In genomic region chr5:111121926-111122325, GRCh38 we compare ENCODE assay signal across 28 cellular contexts. TPM values are rescaled to one million over a fixed set of nuclear protein-coding genes. Genes with fewer than 3 reads are reported as not detected.
"Had no signal": no experiment of that assay in that cellular context is flagged by ENCODE, and none has a peak within 500 bp of the region (broad histone marks: within the 10 kb centered on the region; RNA-seq: fewer than 3 reads in every experiment).

No MANE protein-coding gene starts in this region.

- H3K27ac Mint-ChIP-seq: activated naive CD4-positive, alpha-beta T cell treated with anti-CD3 and anti-CD28 coated beads, Interleukin-2, amount 10 ng/mL, durations not matched to agents 7 days and 5 days; activated T-helper 1 cell treated with anti-CD3 and anti-CD28 coated beads, Interleukin-12 subunit alpha, Interleukin-12 subunit beta, Interleukin-2, Interleukin-4 antibody, amounts not matched to agents 30 ng/mL and 10 ng/mL and 1 ng/mL, durations not matched to agents 14 hours and 24 hours and 36 hours; dendritic cell treated with granulocyte-macrophage colony-stimulating factor and Interleukin-4, amounts not matched to agents 40 ng/mL and 50 ng/mL, for 4 days; endodermal cell; progenitor cell of endocrine pancreas; T-helper 17 cell had no signal

- H3K4me3 Mint-ChIP-seq: activated naive CD4-positive, alpha-beta T cell treated with anti-CD3 and anti-CD28 coated beads, Interleukin-2, amount 10 ng/mL, durations not matched to agents 7 days and 5 days; activated T-helper 1 cell treated with anti-CD3 and anti-CD28 coated beads, Interleukin-12 subunit alpha, Interleukin-12 subunit beta, Interleukin-2, Interleukin-4 antibody, amounts not matched to agents 30 ng/mL and 10 ng/mL and 1 ng/mL, durations not matched to agents 14 hours and 24 hours and 36 hours; central memory CD8-positive, alpha-beta T cell; dendritic cell treated with granulocyte-macrophage colony-stimulating factor and Interleukin-4, amounts not matched to agents 40 ng/mL and 50 ng/mL, for 4 days; endodermal cell; naive B cell; stimulated activated effector memory CD8-positive, alpha-beta T cell treated with anti-CD3 and anti-CD28 coated beads, Interleukin-12 subunit alpha, Interleukin-12 subunit beta, amount 100 ng/mL, for 72 hours; T-helper 17 cell had no signal

- H3K9me3 Mint-ChIP-seq: activated naive CD4-positive, alpha-beta T cell treated with anti-CD3 and anti-CD28 coated beads, Interleukin-2, amount 10 ng/mL, durations not matched to agents 7 days and 5 days; activated T-helper 1 cell treated with anti-CD3 and anti-CD28 coated beads, Interleukin-12 subunit alpha, Interleukin-12 subunit beta, Interleukin-2, Interleukin-4 antibody, amounts not matched to agents 30 ng/mL and 10 ng/mL and 1 ng/mL, durations not matched to agents 14 hours and 24 hours and 36 hours; central memory CD8-positive, alpha-beta T cell; dendritic cell treated with granulocyte-macrophage colony-stimulating factor and Interleukin-4, amounts not matched to agents 40 ng/mL and 50 ng/mL, for 4 days; endodermal cell; naive B cell; stimulated activated effector memory CD8-positive, alpha-beta T cell treated with anti-CD3 and anti-CD28 coated beads, Interleukin-12 subunit alpha, Interleukin-12 subunit beta, amount 100 ng/mL, for 72 hours had no signal

- H3K36me3 ChIP-seq: ovary had no signal

- H3K9me3 ChIP-seq: esophagus muscularis mucosa, heart right ventricle, left ventricle myocardium inferior, ovary, tibial nerve had no signal

- H3K27me3 ChIP-seq: esophagus muscularis mucosa, heart right ventricle, ovary, tibial nerve had no signal

- H3K27ac ChIP-seq: esophagus muscularis mucosa, heart right ventricle, left ventricle myocardium inferior, ovary, skin epidermis, tibial nerve, WERI-Rb-1 had no signal

- ATAC-seq: heart right ventricle; sciatic nerve; SK-N-SH treated with all-trans-retinoic acid at 6 μM for 48 hours; stimulated activated effector memory CD8-positive, alpha-beta T cell treated with anti-CD3 and anti-CD28 coated beads, Interleukin-12 subunit alpha, Interleukin-12 subunit beta, amount 100 ng/mL, for 72 hours; T-helper 17 cell had no signal

- H3K4me1 ChIP-seq: esophagus muscularis mucosa, left ventricle myocardium inferior, tibial nerve had no signal

- H3K4me3 ChIP-seq: esophagus muscularis mucosa, heart right ventricle, left ventricle myocardium inferior, ovary, skin epidermis, tibial nerve had no signal

- DNase-seq: activated CD4-positive, alpha-beta T cell treated with anti-CD3 and anti-CD28 coated beads, Interleukin-2, amount 50 U/mL, for 1 hour; activated CD4-positive, CD25-positive, alpha-beta regulatory T cell treated with anti-CD3 and anti-CD28 coated beads, Interleukin-2, amount 50 U/mL, for 72 hours; activated gamma-delta T cell; activated naive CD4-positive, alpha-beta T cell treated with anti-CD3 and anti-CD28 coated beads, Interleukin-2, amount 10 ng/mL, durations not matched to agents 7 days and 5 days; activated T-cell treated with anti-CD3 and anti-CD28 coated beads for 4 hours; amygdala; endodermal cell; foreskin melanocyte; heart right ventricle; left ventricle myocardium inferior; naive B cell; ovary; retina; stimulated activated CD4-positive, alpha-beta T cell treated with anti-CD3 and anti-CD28 coated beads, Interleukin-4, amount 100 ng/mL, for 24 hours; T-helper 17 cell; T1000; WERI-Rb-1 had no signal

- H3K27me3 Mint-ChIP-seq: activated naive CD4-positive, alpha-beta T cell treated with anti-CD3 and anti-CD28 coated beads, Interleukin-2, amount 10 ng/mL, durations not matched to agents 7 days and 5 days; central memory CD8-positive, alpha-beta T cell; dendritic cell treated with granulocyte-macrophage colony-stimulating factor and Interleukin-4, amounts not matched to agents 40 ng/mL and 50 ng/mL, for 4 days; naive B cell; progenitor cell of endocrine pancreas; T-helper 17 cell had no signal

- H3K4me1 Mint-ChIP-seq: activated naive CD4-positive, alpha-beta T cell treated with anti-CD3 and anti-CD28 coated beads, Interleukin-2, amount 10 ng/mL, durations not matched to agents 7 days and 5 days; stimulated activated effector memory CD8-positive, alpha-beta T cell treated with anti-CD3 and anti-CD28 coated beads, Interleukin-12 subunit alpha, Interleukin-12 subunit beta, amount 100 ng/mL, for 72 hours had no signal

RNA-seq across cellular contexts. Expression of gene TSLP, which starts 50.4 kb away (rescaled TPM):
- total RNA-seq: lung microvascular endothelial cell, progenitor cell of endocrine pancreas, T-helper 17 cell had no signal
